Comparison of ENCODE assay signal across 8 cellular contexts in genomic region chr16:29626778-29627331, GRCh38. TPM values are rescaled to one million over a fixed set of nuclear protein-coding genes. Genes with fewer than 3 reads are reported as not detected.
DNase-seq lines count a peak whose midpoint lies in the region; ATAC-seq and TF ChIP-seq lines count a peak whose summit lies in the region.
"Not testable (repeated sequence)": the region's sequence is repeated elsewhere in the genome, so short reads cannot be mapped to it uniquely, and the experiment has no call there.

No MANE protein-coding gene starts in this region.

- WGBS in thymus = 25% methylated on average over 14 of the region's 16 CpGs

- not testable (repeated sequence) for H3K4me1 ChIP-seq in thymus (ENCODE audit: control insufficient read depth, insufficient read depth, low read length)

- peak overlapping the region; percentile 82 for H3K27ac Mint-ChIP-seq in activated CD4-positive, alpha-beta T cell treated with anti-CD3 and anti-CD28 coated beads, Interleukin-2, amount 10 ng/mL, durations not matched to agents 7 days and 5 days
- peak overlapping the region; percentile 92 to 97 (median 94) for H3K27ac Mint-ChIP-seq in immature natural killer cell

- H3K27ac ChIP-seq in HL-60 (replicated peaks) = peak overlapping the region; percentile 69
- peak overlapping the region; percentile 60 for H3K27ac ChIP-seq in thymus (ENCODE audit: low read depth)

- peak overlapping the region; percentile 9 for H3K4me3 Mint-ChIP-seq in activated CD4-positive, alpha-beta T cell treated with anti-CD3 and anti-CD28 coated beads, Interleukin-2, amount 10 ng/mL, durations not matched to agents 7 days and 5 days
- H3K4me3 Mint-ChIP-seq in immature natural killer cell = peak overlapping the region; percentile 62 to 85 (median 76)

- not testable (repeated sequence) for H3K27me3 Mint-ChIP-seq in activated CD4-positive, alpha-beta T cell treated with anti-CD3 and anti-CD28 coated beads, Interleukin-2, amount 10 ng/mL, durations not matched to agents 7 days and 5 days; immature natural killer cell (ENCODE audit: low read depth in 3 of 3)

- POLR2A ChIA-PET in activated CD4-positive, alpha-beta T cell treated with anti-CD3 and anti-CD28 coated beads, Interleukin-2, amount 10 ng/mL, durations not matched to agents 7 days and 5 days (lab: Charles Lee) = not testable (repeated sequence)

- DNase-seq in HL-60 (ENCODE audit: low read depth in 1 of 2, low spot score in 1 of 2) (peak; percentile 33 to 76), immature natural killer cell (peak; percentile 85 to 90 (median 88))
- peak; percentile 66 for DNase-seq in activated CD4-positive, alpha-beta T cell treated with anti-CD3 and anti-CD28 coated beads, Interleukin-2, amount 10 ng/mL, durations not matched to agents 7 days and 5 days
- peak; percentile 34 for DNase-seq in activated effector memory CD4-positive, alpha-beta T cell treated with Interleukin-2 at 50 U/mL for 16 hours
- peak; percentile 81 for DNase-seq in stimulated activated CD4-positive, alpha-beta T cell treated with anti-CD3 and anti-CD28 coated beads, Interleukin-1b, Interleukin-23, amount 100 ng/mL, for 48 hours

- not testable (repeated sequence) for H3K4me3 ChIP-seq in HL-60 (replicated peaks; ENCODE audit: insufficient read depth, low read length); thymus (ENCODE audit: low read length)

- not testable (repeated sequence) for H3K27me3 ChIP-seq in HL-60 (ENCODE audit: insufficient read depth, poor library complexity, severe bottlenecking); thymus (ENCODE audit: control insufficient read depth, insufficient read depth)

- not testable (repeated sequence) for H3K9me3 Mint-ChIP-seq in activated CD4-positive, alpha-beta T cell treated with anti-CD3 and anti-CD28 coated beads, Interleukin-2, amount 10 ng/mL, durations not matched to agents 7 days and 5 days; immature natural killer cell

- H3K4me1 Mint-ChIP-seq in activated CD4-positive, alpha-beta T cell treated with anti-CD3 and anti-CD28 coated beads, Interleukin-2, amount 10 ng/mL, durations not matched to agents 7 days and 5 days = peaks cover 21% of the 10 kb centered on the region
- peaks cover 13 to 19% of the 10 kb centered on the region in 2 donors for H3K4me1 Mint-ChIP-seq in immature natural killer cell

- not testable (repeated sequence) for H3K36me3 Mint-ChIP-seq in activated CD4-positive, alpha-beta T cell treated with anti-CD3 and anti-CD28 coated beads, Interleukin-2, amount 10 ng/mL, durations not matched to agents 7 days and 5 days (ENCODE audit: low read depth); immature natural killer cell

- not testable (repeated sequence) for H3K9me3 ChIP-seq in thymus (ENCODE audit: control insufficient read depth)

- ATAC-seq in GM18511 (IDR thresholded peaks at IDR 0.05; ENCODE audit: unreplicated experiment) = peak; percentile 70
- peak; percentile 41 for ATAC-seq in HG02588 (IDR thresholded peaks at IDR 0.05; ENCODE audit: unreplicated experiment)

- TF ChIP-seq CTCF in HL-60 (IDR thresholded peaks at IDR 0.05; ENCODE audit: insufficient read depth, low read length) = not testable (repeated sequence)

- CTCF ChIA-PET in activated CD4-positive, alpha-beta T cell treated with anti-CD3 and anti-CD28 coated beads, Interleukin-2, amount 10 ng/mL, durations not matched to agents 7 days and 5 days (lab: Charles Lee) = not testable (repeated sequence)

- H3K36me3 ChIP-seq in thymus (ENCODE audit: control insufficient read depth, insufficient read depth) = not testable (repeated sequence)

RNA-seq across cellular contexts. Expression of gene SPN, which starts 36.2 kb away (rescaled TPM):
- total RNA-seq in activated CD4-positive, alpha-beta T cell treated with anti-CD3 and anti-CD28 coated beads, Interleukin-2, amount 10 ng/mL, durations not matched to agents 7 days and 5 days = 100 to 1,000 TPM; 351 to 357 TPM
- polyA plus RNA-seq in immature natural killer cell (100 to 1,000 TPM; 231 to 632 (median 323) TPM), thymus (49.3 TPM)

RNA-seq across cellular contexts. Expression of gene QPRT, which starts 52.1 kb away (rescaled TPM):
- total RNA-seq in activated CD4-positive, alpha-beta T cell treated with anti-CD3 and anti-CD28 coated beads, Interleukin-2, amount 10 ng/mL, durations not matched to agents 7 days and 5 days = 1 to 10 TPM; 3.9 to 4.8 TPM
- 1 to 10 TPM in 2 of 3 donors, under 1 TPM in 1; 0.81 to 4.7 (median 2.1) TPM for polyA plus RNA-seq in immature natural killer cell
- polyA plus RNA-seq in thymus = 8.6 TPM

Comparison
In these comparisons a context has a peak if more than half of its experiments do, and no peak if none do; other contexts are left out.
1. DNase-seq: peak in every context shown above with its lines; median percentile 88 in immature natural killer cell; 81 in stimulated activated CD4-positive, alpha-beta T cell treated with anti-CD3 and anti-CD28 coated beads, Interleukin-1b, Interleukin-23, amount 100 ng/mL, for 48 hours; 66 in activated CD4-positive, alpha-beta T cell treated with anti-CD3 and anti-CD28 coated beads, Interleukin-2, amount 10 ng/mL, durations not matched to agents 7 days and 5 days; 54 in HL-60; 34 in activated effector memory CD4-positive, alpha-beta T cell treated with Interleukin-2 at 50 U/mL for 16 hours.